8 cellular contexts compared by ENCODE assay signal in genomic region chr5:179733764-179734126, GRCh38. TPM values are rescaled to one million over a fixed set of nuclear protein-coding genes. Genes with fewer than 3 reads are reported as not detected.
A peak's percentile ranks its signal among the peaks of the same experiment; 100 is the strongest.
DNase-seq lines count a peak whose midpoint lies in the region; ATAC-seq and TF ChIP-seq lines count a peak whose summit lies in the region.

No MANE protein-coding gene starts in this region.

- peaks cover 57% of the 10 kb centered on the region for H3K79me2 ChIP-seq in Loucy (ENCODE audit: insufficient read depth, low read length)

- DNase-seq in AG04450 (ENCODE audit: low read depth, low spot score) (no peak), dorsolateral prefrontal cortex (no peak), NCI-H1417 treated with DMSO at 0.1 percent for 48 hours (lab: John Stamatoyannopoulos, UW) (no peak), EL (no peak)
- DNase-seq in naive thymus-derived CD4-positive, alpha-beta T cell: no peak
- DNase-seq in stimulated activated CD4-positive, alpha-beta T cell treated with anti-CD3 and anti-CD28 coated beads, Interleukin-2, amount 100 ng/mL, for 48 hours: no peak

- peaks cover 34 to 60% (median 51%) of the 10 kb centered on the region in 7 donors for H3K4me1 Mint-ChIP-seq in naive thymus-derived CD4-positive, alpha-beta T cell

- no peak for ATAC-seq in naive thymus-derived CD4-positive, alpha-beta T cell
- ATAC-seq in GM19463 (IDR thresholded peaks at IDR 0.05; ENCODE audit: unreplicated experiment): no peak

- POLR2A ChIA-PET in AG04450 (lab: Yijun Ruan, JAX): no interaction called here
- POLR2A ChIA-PET in naive thymus-derived CD4-positive, alpha-beta T cell (lab: Charles Lee): interaction anchor here (1.3 to 5.7 kb wide), 5 partner anchors 13 to 111 kb away, joined by 3 to 45 read pairs (median 10); partner anchors contain the start of gene HNRNPH1

- H3K9me3 ChIP-seq in AG04450 (ENCODE audit: control insufficient read depth, insufficient read depth, low read length): no peaks in the 10 kb centered on the region; the same call in 1 of the 2 replicates
- no peaks in the 10 kb centered on the region for H3K9me3 ChIP-seq in Loucy (ENCODE audit: insufficient read depth, low read depth, low read length)
- no peaks in the 10 kb centered on the region for H3K9me3 ChIP-seq in naive thymus-derived CD4-positive, alpha-beta T cell (ENCODE audit: control insufficient read depth in 2 of 3, low read length in 3 of 3)

- peak overlapping the region; percentile 88 for H3K4me3 ChIP-seq in AG04450 (ENCODE audit: low read depth, low read length)
- H3K4me3 ChIP-seq in Loucy (ENCODE audit: low read length, poor library complexity, severe bottlenecking): peak overlapping the region; percentile 84
- peak overlapping the region; percentile 54 to 97 (median 81) for H3K4me3 ChIP-seq in dorsolateral prefrontal cortex
- H3K4me3 ChIP-seq in naive thymus-derived CD4-positive, alpha-beta T cell (ENCODE audit: low read length): peak overlapping the region; percentile 70

- H3F3A ChIP-seq in Loucy (ENCODE audit: low read depth): no peaks in the 10 kb centered on the region; the same call in 1 of the 2 replicates

- peak overlapping the region; percentile 91 to 96 (median 94) for H3K4me3 Mint-ChIP-seq in naive thymus-derived CD4-positive, alpha-beta T cell

- H4K20me1 ChIP-seq in Loucy (ENCODE audit: insufficient read depth, low read length, poor library complexity, severe bottlenecking): peaks cover 36% of the 10 kb centered on the region

- peaks cover 22% of the 10 kb centered on the region; the same call in 1 of the 2 replicates for H3K36me3 ChIP-seq in Loucy (ENCODE audit: insufficient read depth, low read length)
- peaks cover 2 to 18% (median 5%) of the 10 kb centered on the region in 3 experiments for H3K36me3 ChIP-seq in naive thymus-derived CD4-positive, alpha-beta T cell (ENCODE audit: control insufficient read depth in 2 of 3, insufficient read depth in 3 of 3, low read length in 3 of 3)

- intact Hi-C loops in dorsolateral prefrontal cortex (cut with DNase I): loop anchor here (2.0 to 10.0 kb wide), 3 partner anchors 61 to 87 kb away; partner anchors contain the start of genes LTC4S (in 1 of the 2) and SQSTM1 (in 1 of the 2)
- intact Hi-C loops in naive thymus-derived CD4-positive, alpha-beta T cell (cut with micrococcal nuclease): loop anchor here (2.0 kb wide), 5 partner anchors 29 to 183 kb away; partner anchors contain the start of gene RUFY1 (in 2 of the 2)

- H3K9me2 ChIP-seq in Loucy (replicated peaks; ENCODE audit: low read depth, low read length): no peaks in the 10 kb centered on the region

- H3K27me3 Mint-ChIP-seq in naive thymus-derived CD4-positive, alpha-beta T cell: no peaks in the 10 kb centered on the region

- H3K4me2 ChIP-seq in Loucy (ENCODE audit: low read depth, low read length, poor library complexity, severe bottlenecking): peak overlapping the region; percentile 90

- no peak overlapping the region for H2AFZ ChIP-seq in Loucy (ENCODE audit: low read length)

- no peaks in the 10 kb centered on the region for H3K9me3 Mint-ChIP-seq in naive thymus-derived CD4-positive, alpha-beta T cell

- TF ChIP-seq CTCF in AG04450 (IDR thresholded peaks at IDR 0.05; ENCODE audit: low read depth, low read length) (no peak), Loucy (conservative IDR thresholded peaks at IDR 0.05; ENCODE audit: low read length) (no peak), dorsolateral prefrontal cortex (IDR thresholded peaks at IDR 0.05 in 54 of 56, conservative IDR thresholded peaks at IDR 0.05 in 2 of 56; ENCODE audit: low read depth in 1 of 56, partially characterized antibody in 56 of 56) (no peak)

- H3K27me3 ChIP-seq in AG04450 (ENCODE audit: control insufficient read depth, insufficient read depth, low read length) (no peaks in the 10 kb centered on the region), Loucy (ENCODE audit: insufficient read depth, low read length, poor library complexity, severe bottlenecking) (no peaks in the 10 kb centered on the region), dorsolateral prefrontal cortex (no peaks in the 10 kb centered on the region)
- no peaks in the 10 kb centered on the region for H3K27me3 ChIP-seq in naive thymus-derived CD4-positive, alpha-beta T cell (ENCODE audit: control insufficient read depth in 2 of 2, insufficient read depth in 2 of 2, low read length in 2 of 2)

- CTCF ChIA-PET in AG04450 (lab: Charles Lee): no interaction called here
- CTCF ChIA-PET in naive thymus-derived CD4-positive, alpha-beta T cell (lab: Charles Lee): no interaction called here

- H3K27ac ChIP-seq in AG04450 (ENCODE audit: low read depth, low read length) (peak overlapping the region; percentile 21), dorsolateral prefrontal cortex (peak overlapping the region in 55 of 59 donors; percentile 24 to 99 (median 93))
- H3K27ac ChIP-seq in naive thymus-derived CD4-positive, alpha-beta T cell (ENCODE audit: low read depth, low read length): peak overlapping the region; percentile 100

- peaks cover 0 to 26% (median 14%) of the 10 kb centered on the region in 5 donors for H3K36me3 Mint-ChIP-seq in naive thymus-derived CD4-positive, alpha-beta T cell

- peak overlapping the region; percentile 84 to 99 (median 94) for H3K27ac Mint-ChIP-seq in naive thymus-derived CD4-positive, alpha-beta T cell

- H3K4me1 ChIP-seq in Loucy (ENCODE audit: insufficient read depth, low read length, poor library complexity, severe bottlenecking): peaks cover 11% of the 10 kb centered on the region
- H3K4me1 ChIP-seq in naive thymus-derived CD4-positive, alpha-beta T cell (ENCODE audit: control insufficient read depth in 2 of 2, insufficient read depth in 2 of 2, low read length in 2 of 2): peaks cover 25 to 45% of the 10 kb centered on the region in 2 donors

- H3K9ac ChIP-seq in Loucy (ENCODE audit: low read depth, low read length, poor library complexity, severe bottlenecking): peak overlapping the region; percentile 83

RNA-seq across cellular contexts. Expression of gene MAML1, which starts 1.1 kb away (rescaled TPM):
- 4.9 and 8.8 TPM in 2 replicates for polyA plus RNA-seq in AG04450 (2011; rRNA removed)
- polyA minus RNA-seq in AG04450 (2011; rRNA and poly(A)+ RNA removed): 10.0 and 13.4 TPM in 2 replicates
- 10 to 100 TPM; 17.4 to 42.6 (median 27.4) TPM for total RNA-seq in dorsolateral prefrontal cortex
- total RNA-seq in naive thymus-derived CD4-positive, alpha-beta T cell: 10 to 100 TPM; 26.4 to 51.2 (median 35.5) TPM
- 10 to 100 TPM in 1 of 2 donors, 1 to 10 TPM in 1; 3.5 to 12.3 TPM for polyA plus RNA-seq in naive thymus-derived CD4-positive, alpha-beta T cell

RNA-seq across cellular contexts. Expression of gene CANX, which starts 35.0 kb away (rescaled TPM):
- 817 and 925 TPM in 2 replicates for polyA plus RNA-seq in AG04450 (2011; rRNA removed)
- polyA minus RNA-seq in AG04450 (2011; rRNA and poly(A)+ RNA removed): 1,360 and 1,444 TPM in 2 replicates
- total RNA-seq in dorsolateral prefrontal cortex: 100 to 1,000 TPM; 347 to 585 (median 447) TPM
- 100 to 1,000 TPM; 184 to 499 (median 337) TPM for total RNA-seq in naive thymus-derived CD4-positive, alpha-beta T cell
- 100 to 1,000 TPM; 175 to 188 TPM for polyA plus RNA-seq in naive thymus-derived CD4-positive, alpha-beta T cell

RNA-seq across cellular contexts. Expression of gene CBY3, which starts 52.9 kb away (rescaled TPM):
- not detected in 2 replicates for polyA plus RNA-seq in AG04450 (2011; rRNA removed)
- polyA minus RNA-seq in AG04450 (2011; rRNA and poly(A)+ RNA removed): not detected in 2 replicates
- total RNA-seq in dorsolateral prefrontal cortex: 1 to 10 TPM in 1 of 120 experiments, under 1 TPM in 3, not detected in 116; 0.63 to 1.0 (median 0.76) TPM
- under 1 TPM in 3 of 5 experiments, not detected in 2; 0.29 to 0.84 (median 0.62) TPM for total RNA-seq in naive thymus-derived CD4-positive, alpha-beta T cell
- polyA plus RNA-seq in naive thymus-derived CD4-positive, alpha-beta T cell: 1 to 10 TPM in 1 of 2 donors, not detected in 1; 1.4 TPM

Comparison
In these comparisons a context has a peak if more than half of its experiments do, and no peak if none do; other contexts are left out.
1. H3K27ac ChIP-seq: peak in every context shown above with its lines; median percentile 100 in naive thymus-derived CD4-positive, alpha-beta T cell; 93 in dorsolateral prefrontal cortex; 21 in AG04450.